In genomic region chr5:131617140-131617822, GRCh38 we compare ENCODE assay signal across 22 cellular contexts. TPM values are rescaled to one million over a fixed set of nuclear protein-coding genes. Genes with fewer than 3 reads are reported as not detected.
A peak's percentile ranks its signal among the peaks of the same experiment; 100 is the strongest.
DNase-seq lines count a peak whose midpoint lies in the region; ATAC-seq and TF ChIP-seq lines count a peak whose summit lies in the region.
"Had no signal": no experiment of that assay in that cellular context is flagged by ENCODE, and none has a peak within 500 bp of the region (broad histone marks: within the 10 kb centered on the region; RNA-seq: fewer than 3 reads in every experiment).

No MANE protein-coding gene starts in this region.

- WGBS in hepatocyte (ENCODE audit: low lambda C conversion rate, missing lambda C conversion rate): 70% methylated on average over 11 of the region's 11 CpGs

- H3K9me2 ChIP-seq in hepatocyte (replicated peaks; ENCODE audit: insufficient read depth): no peaks in the 10 kb centered on the region

- peak overlapping the region; percentile 48 for H3K4me2 ChIP-seq in hepatocyte
- H3K4me2 ChIP-seq: BLaER1, PC-9 had no signal

- no peak for TF ChIP-seq CTCF in hepatocyte (IDR thresholded peaks at IDR 0.05; ENCODE audit: poor library complexity)

- H3K27ac ChIP-seq in hepatocyte (no peak overlapping the region), temporal lobe (ENCODE audit: low read depth, low read length) (peak overlapping the region; percentile 94)
- H3K27ac ChIP-seq: BLaER1, HL-60, PC-9, RWPE1 had no signal

- H3K36me3 Mint-ChIP-seq in stimulated activated naive CD8-positive, alpha-beta T cell treated with anti-CD3 and anti-CD28 coated beads, Interleukin-15, Interleukin-2, amounts not matched to agents 100 ng/mL and 50 ng/mL, for 24 hours (ENCODE audit: low read depth): peaks cover 47% of the 10 kb centered on the region
- H3K36me3 Mint-ChIP-seq in activated naive CD8-positive, alpha-beta T cell treated with anti-CD3 and anti-CD28 coated beads, Interleukin-2, amount 50 U/mL, for 24 hours (ENCODE audit: low read depth): peaks cover 34% of the 10 kb centered on the region

- H3K36me3 ChIP-seq in hepatocyte (replicated peaks; ENCODE audit: insufficient read depth, low read depth): no peaks in the 10 kb centered on the region

- no peak overlapping the region for H2AFZ ChIP-seq in hepatocyte
- H2AFZ ChIP-seq: PC-9 had no signal

- H3K27me3 Mint-ChIP-seq in stimulated activated naive CD8-positive, alpha-beta T cell treated with anti-CD3 and anti-CD28 coated beads, Interleukin-15, Interleukin-2, amounts not matched to agents 100 ng/mL and 50 ng/mL, for 24 hours: no peaks in the 10 kb centered on the region
- no peaks in the 10 kb centered on the region for H3K27me3 Mint-ChIP-seq in activated naive CD8-positive, alpha-beta T cell treated with anti-CD3 and anti-CD28 coated beads, Interleukin-2, amount 50 U/mL, for 24 hours
- H3K27me3 Mint-ChIP-seq: CD8-positive, alpha-beta memory T cell had no signal

- no peak overlapping the region for H3K4me3 Mint-ChIP-seq in stimulated activated naive CD8-positive, alpha-beta T cell treated with anti-CD3 and anti-CD28 coated beads, Interleukin-15, Interleukin-2, amounts not matched to agents 100 ng/mL and 50 ng/mL, for 24 hours
- H3K4me3 Mint-ChIP-seq in activated naive CD8-positive, alpha-beta T cell treated with anti-CD3 and anti-CD28 coated beads, Interleukin-2, amount 50 U/mL, for 24 hours: no peak overlapping the region
- H3K4me3 Mint-ChIP-seq: HFFc6 had no signal

- H3K79me2 ChIP-seq in hepatocyte: peaks cover 98% of the 10 kb centered on the region

- H3K4me1 Mint-ChIP-seq in stimulated activated naive CD8-positive, alpha-beta T cell treated with anti-CD3 and anti-CD28 coated beads, Interleukin-15, Interleukin-2, amounts not matched to agents 100 ng/mL and 50 ng/mL, for 24 hours (ENCODE audit: low read depth): peaks cover 66% of the 10 kb centered on the region
- H3K4me1 Mint-ChIP-seq in activated naive CD8-positive, alpha-beta T cell treated with anti-CD3 and anti-CD28 coated beads, Interleukin-2, amount 50 U/mL, for 24 hours: peaks cover 61% of the 10 kb centered on the region

- peak overlapping the region; percentile 52 for H3K27ac Mint-ChIP-seq in stimulated activated naive CD8-positive, alpha-beta T cell treated with anti-CD3 and anti-CD28 coated beads, Interleukin-15, Interleukin-2, amounts not matched to agents 100 ng/mL and 50 ng/mL, for 24 hours
- H3K27ac Mint-ChIP-seq in activated naive CD8-positive, alpha-beta T cell treated with anti-CD3 and anti-CD28 coated beads, Interleukin-2, amount 50 U/mL, for 24 hours: peak overlapping the region; percentile 42
- H3K27ac Mint-ChIP-seq: HFFc6 had no signal

- intact Hi-C loops in cardiac septum (cut with DNase I): no loop called here

- no peak for DNase-seq in stimulated activated naive CD8-positive, alpha-beta T cell treated with anti-CD3 and anti-CD28 coated beads, Interleukin-15, Interleukin-2, amounts not matched to agents 100 U/mL and 50 U/mL, for 24 hours
- DNase-seq in activated naive CD8-positive, alpha-beta T cell treated with anti-CD3 and anti-CD28 coated beads, Interleukin-2, amount 50 U/mL, for 24 hours: no peak
- no peak for DNase-seq in hepatocyte (ENCODE audit: low spot score)
- no peak for DNase-seq in cardiac septum (ENCODE audit: low spot score)
- DNase-seq in NK-92 treated with Interleukin-12 subunit alpha and Interleukin-12 subunit beta, amount 100 ng/mL, for 24 hours (lab: John Stamatoyannopoulos, UW): no peak
- no peak for DNase-seq in NOMO-1 treated with dmso at 0.1 percent for 144 hours (lab: John Stamatoyannopoulos, UW; ENCODE audit: unreplicated experiment)
- DNase-seq: CD8-positive, alpha-beta memory T cell; HFFc6; MM.1S; NCI-H1092; NCI-H1436 treated with DMSO at 0.1 percent for 48 hours; NCI-H2081; NCI-H510A; NCI-H82; PC-9; SIG-M5 had no signal

- H3K4me3 ChIP-seq in hepatocyte: no peak overlapping the region
- H3K4me3 ChIP-seq: BLaER1, PC-9 had no signal

- H4K20me1 ChIP-seq in hepatocyte (ENCODE audit: insufficient read depth, poor library complexity, severe bottlenecking): peaks cover 2% of the 10 kb centered on the region

- no peaks in the 10 kb centered on the region for H3K27me3 ChIP-seq in hepatocyte
- H3K27me3 ChIP-seq: BLaER1 had no signal

- no peaks in the 10 kb centered on the region for H3K9me3 Mint-ChIP-seq in stimulated activated naive CD8-positive, alpha-beta T cell treated with anti-CD3 and anti-CD28 coated beads, Interleukin-15, Interleukin-2, amounts not matched to agents 100 ng/mL and 50 ng/mL, for 24 hours
- H3K9me3 Mint-ChIP-seq in activated naive CD8-positive, alpha-beta T cell treated with anti-CD3 and anti-CD28 coated beads, Interleukin-2, amount 50 U/mL, for 24 hours: peaks cover 7% of the 10 kb centered on the region
- H3K9me3 Mint-ChIP-seq: CD8-positive, alpha-beta memory T cell; HFFc6 had no signal

- H3K4me1 ChIP-seq in hepatocyte (ENCODE audit: insufficient read depth): peaks cover 5% of the 10 kb centered on the region

- no peak for ATAC-seq in stimulated activated naive CD8-positive, alpha-beta T cell treated with anti-CD3 and anti-CD28 coated beads, Interleukin-15, Interleukin-2, amounts not matched to agents 100 U/mL and 50 U/mL, for 24 hours
- no peak for ATAC-seq in activated naive CD8-positive, alpha-beta T cell treated with anti-CD3 and anti-CD28 coated beads, Interleukin-2, amount 50 U/mL, for 24 hours
- ATAC-seq: SK-N-SH treated with all-trans-retinoic acid at 6 μM for 48 hours had no signal

- no peaks in the 10 kb centered on the region for H3K9me3 ChIP-seq in hepatocyte (ENCODE audit: low read depth)

RNA-seq across cellular contexts. Expression of gene RAPGEF6, which starts 17.7 kb away (rescaled TPM):
- total RNA-seq in hepatocyte (13.3 and 13.7 TPM in 2 replicates), temporal lobe (34.4 TPM), cardiac septum (15.6 TPM)
- 4.2 and 4.7 TPM in 2 replicates for polyA plus RNA-seq in hepatocyte
